10 cellular contexts compared by ENCODE assay signal in genomic region chr10:794382-794956, GRCh38.
DNase-seq lines count a peak whose midpoint lies in the region; ATAC-seq and TF ChIP-seq lines count a peak whose summit lies in the region.
"Had no signal": no experiment of that assay in that cellular context is flagged by ENCODE, and none has a peak within 500 bp of the region (broad histone marks: within the 10 kb centered on the region; RNA-seq: fewer than 3 reads in every experiment).

No MANE protein-coding gene starts in this region.

- H3K79me2 ChIP-seq in SK-N-SH (ENCODE audit: insufficient read depth): no peaks in the 10 kb centered on the region

- POLR2A ChIA-PET in SK-N-SH (lab: Yijun Ruan, JAX): no interaction called here

- no peaks in the 10 kb centered on the region for H3K4me1 Mint-ChIP-seq in activated T-helper 2 cell treated with anti-CD3 and anti-CD28 coated beads, Interferon-gamma antibody, Interleukin-2, Interleukin-4, amounts not matched to agents 10 μg/mL and 5 μg/mL and 100 μg/mL, durations not matched to agents 14 hours and 24 hours and 36 hours (ENCODE audit: low read depth)

- no peak for TF ChIP-seq EP300 in SK-N-SH (IDR thresholded peaks at IDR 0.05; ENCODE audit: borderline replicate concordance in 1 of 2, low read depth in 1 of 2, low read length in 1 of 2)

- no peaks in the 10 kb centered on the region for H3K9me2 ChIP-seq in SK-N-SH

- no peak overlapping the region for H3K27ac Mint-ChIP-seq in activated T-helper 2 cell treated with anti-CD3 and anti-CD28 coated beads, Interferon-gamma antibody, Interleukin-2, Interleukin-4, amounts not matched to agents 10 μg/mL and 5 μg/mL and 100 μg/mL, durations not matched to agents 14 hours and 24 hours and 36 hours

- H3K9me3 ChIP-seq in SK-N-SH (no peaks in the 10 kb centered on the region), left ventricle myocardium inferior (replicated peaks) (peaks cover 4% of the 10 kb centered on the region), lower lobe of right lung (peaks cover 4% of the 10 kb centered on the region)

- H3K4me2 ChIP-seq in SK-N-SH: no peak overlapping the region

- TF ChIP-seq CTCF in SK-N-SH (IDR thresholded peaks at IDR 0.05) (peak; percentile 33), left ventricle myocardium inferior (IDR thresholded peaks at IDR 0.05; ENCODE audit: borderline replicate concordance) (peak; percentile 53), lower lobe of right lung (IDR thresholded peaks at IDR 0.05) (no peak)

- intact Hi-C loops in left ventricle myocardium inferior (cut with micrococcal nuclease): no loop called here
- intact Hi-C loops in activated T-helper 2 cell treated with anti-CD3 and anti-CD28 coated beads, Interferon-gamma antibody, Interleukin-2, Interleukin-4, amounts not matched to agents 10 μg/mL and 5 μg/mL and 100 μg/mL, durations not matched to agents 14 hours and 24 hours and 36 hours (cut with micrococcal nuclease): no loop called here
- intact Hi-C loops in lower lobe of right lung (cut with DNase I): no loop called here

- H2AFZ ChIP-seq in SK-N-SH (ENCODE audit: low read depth): no peak overlapping the region

- ATAC-seq in lower lobe of right lung (no peak), GM18909 (IDR thresholded peaks at IDR 0.05; ENCODE audit: poor library complexity, unreplicated experiment) (no peak)

- no peak overlapping the region for H3K4me3 Mint-ChIP-seq in activated T-helper 2 cell treated with anti-CD3 and anti-CD28 coated beads, Interferon-gamma antibody, Interleukin-2, Interleukin-4, amounts not matched to agents 10 μg/mL and 5 μg/mL and 100 μg/mL, durations not matched to agents 14 hours and 24 hours and 36 hours (ENCODE audit: low read depth)

- CTCF ChIA-PET in SK-N-SH (lab: Yijun Ruan, JAX): interaction anchor here (1.9 to 2.3 kb wide), 2 partner anchors 10 to 284 kb away, joined by 7 to 9 read pairs; no protein-coding TSS in a partner anchor

- H3F3A ChIP-seq in SK-N-SH (replicated peaks; ENCODE audit: insufficient read depth): no peaks in the 10 kb centered on the region

- no peaks in the 10 kb centered on the region for H4K20me1 ChIP-seq in SK-N-SH (ENCODE audit: insufficient read depth)

- 0 out of 2 replicates have a peak, but pooled peaks have one; percentile 25 for TF ChIP-seq RAD21 in SK-N-SH (IDR thresholded peaks at IDR 0.05; ENCODE audit: low read length)

- H3K27me3 Mint-ChIP-seq in activated T-helper 2 cell treated with anti-CD3 and anti-CD28 coated beads, Interferon-gamma antibody, Interleukin-2, Interleukin-4, amounts not matched to agents 10 μg/mL and 5 μg/mL and 100 μg/mL, durations not matched to agents 14 hours and 24 hours and 36 hours (ENCODE audit: low read depth): no peaks in the 10 kb centered on the region

- H3K36me3 ChIP-seq in SK-N-SH (replicated peaks in 1 of 2; ENCODE audit: control insufficient read depth in 1 of 2, insufficient read depth in 2 of 2, low read length in 1 of 2): peaks cover 0 to 9% of the 10 kb centered on the region in 2 experiments
- H3K36me3 ChIP-seq in left ventricle myocardium inferior: no peaks in the 10 kb centered on the region
- H3K36me3 ChIP-seq in lower lobe of right lung: no peaks in the 10 kb centered on the region

- H3K27ac ChIP-seq in SK-N-SH (ENCODE audit: low read depth in 2 of 2, low read length in 1 of 2) (no peak overlapping the region), left ventricle myocardium inferior (replicated peaks) (no peak overlapping the region), lower lobe of right lung (no peak overlapping the region)
- H3K27ac ChIP-seq: HL-60 had no signal

- H3K4me3 ChIP-seq in SK-N-SH (ENCODE audit: low read depth in 2 of 2, low read length in 1 of 2): no peak overlapping the region
- no peak overlapping the region for H3K4me3 ChIP-seq in left ventricle myocardium inferior
- no peak overlapping the region for H3K4me3 ChIP-seq in lower lobe of right lung

- WGBS in SK-N-SH (ENCODE audit: low lambda C conversion rate): 91% methylated on average over 6 of the region's 7 CpGs

- H3K27me3 ChIP-seq in SK-N-SH (ENCODE audit: insufficient read depth): no peaks in the 10 kb centered on the region
- H3K27me3 ChIP-seq in left ventricle myocardium inferior (ENCODE audit: low read depth): no peaks in the 10 kb centered on the region
- H3K27me3 ChIP-seq in lower lobe of right lung (ENCODE audit: low read depth): no peaks in the 10 kb centered on the region

- peaks cover 27% of the 10 kb centered on the region for H3K9me3 Mint-ChIP-seq in activated T-helper 2 cell treated with anti-CD3 and anti-CD28 coated beads, Interferon-gamma antibody, Interleukin-2, Interleukin-4, amounts not matched to agents 10 μg/mL and 5 μg/mL and 100 μg/mL, durations not matched to agents 14 hours and 24 hours and 36 hours

- DNase-seq in 8988T: peak; percentile 28
- peak; percentile 35 for DNase-seq in ELF-1 (ENCODE audit: low read depth, low spot score)
- DNase-seq in SK-N-SH: peak; percentile 22
- no peak for DNase-seq in left ventricle myocardium inferior
- DNase-seq in activated T-helper 2 cell treated with anti-CD3 and anti-CD28 coated beads, Interferon-gamma antibody, Interleukin-2, Interleukin-4, amounts not matched to agents 10 μg/mL and 5 μg/mL and 100 μg/mL, durations not matched to agents 14 hours and 24 hours and 36 hours (ENCODE audit: low spot score): no peak
- DNase-seq in COLO829 (ENCODE audit: low spot score): no peak
- no peak for DNase-seq in lower lobe of right lung
- DNase-seq: activated CD4-positive, alpha-beta T cell treated with anti-CD3 and anti-CD28 coated beads for 48 hours had no signal

- no peak overlapping the region for H3K9ac ChIP-seq in SK-N-SH

- H3K36me3 Mint-ChIP-seq in activated T-helper 2 cell treated with anti-CD3 and anti-CD28 coated beads, Interferon-gamma antibody, Interleukin-2, Interleukin-4, amounts not matched to agents 10 μg/mL and 5 μg/mL and 100 μg/mL, durations not matched to agents 14 hours and 24 hours and 36 hours (ENCODE audit: low read depth): peaks cover 18% of the 10 kb centered on the region

- H3K4me1 ChIP-seq in SK-N-SH (ENCODE audit: control insufficient read depth in 1 of 2, insufficient read depth in 2 of 2, low read depth in 1 of 2, low read length in 1 of 2) (peaks cover 0 to 10% of the 10 kb centered on the region in 2 experiments; a peak in 1 of 4 replicates), left ventricle myocardium inferior (peaks cover 5% of the 10 kb centered on the region), lower lobe of right lung (no peaks in the 10 kb centered on the region)

TF ChIP-seq in SK-N-SH, 30 proteins besides CTCF, POLR2A, EP300 and RAD21:
- no peak for TF ChIP-seq FOXM1 (IDR thresholded peaks at IDR 0.05; ENCODE audit: low read depth)

Comparison
In these comparisons a context has a peak if more than half of its experiments do, and no peak if none do; other contexts are left out.
1. DNase-seq: peak in 8988T (single experiment), ELF-1 (single experiment) and SK-N-SH (single experiment); none in left ventricle myocardium inferior (single experiment), activated T-helper 2 cell treated with anti-CD3 and anti-CD28 coated beads, Interferon-gamma antibody, Interleukin-2, Interleukin-4, amounts not matched to agents 10 μg/mL and 5 μg/mL and 100 μg/mL, durations not matched to agents 14 hours and 24 hours and 36 hours (single experiment), COLO829 (single experiment) and lower lobe of right lung (single experiment).